28 cellular contexts compared by ENCODE assay signal in the genomic region with DNA sequence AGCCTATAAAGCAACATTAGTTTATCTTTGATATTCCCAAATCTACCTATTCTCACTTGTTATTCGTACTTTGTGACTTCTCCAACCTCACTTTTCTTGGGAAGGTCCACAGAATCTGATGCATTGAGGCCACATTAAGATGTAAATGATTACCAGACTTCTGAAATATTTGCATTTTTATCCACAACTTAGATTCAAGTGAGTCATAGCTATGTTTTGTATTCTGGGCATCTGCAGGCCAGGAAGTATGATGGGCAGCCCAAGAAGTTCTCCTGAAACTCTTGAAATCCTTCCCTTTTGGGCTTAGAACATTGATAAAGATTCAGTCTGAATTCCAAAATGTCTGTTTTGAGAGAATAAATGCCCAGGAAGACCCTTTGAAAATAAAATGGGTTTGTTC. TPM values are rescaled to one million over a fixed set of nuclear protein-coding genes. Genes with fewer than 3 reads are reported as not detected.
DNase-seq lines count a peak whose midpoint lies in the region; ATAC-seq, FAIRE-seq and TF ChIP-seq lines count a peak whose summit lies in the region.
"Had no signal": no experiment of that assay in that cellular context is flagged by ENCODE, and none has a peak within 500 bp of the region (broad histone marks: within the 10 kb centered on the region; RNA-seq: fewer than 3 reads in every experiment).

No MANE protein-coding gene starts in this region.

- H3K27ac Mint-ChIP-seq in HFFc6 = peak overlapping the region; percentile 17; the same call in 1 of the 2 replicates
- H3K27ac Mint-ChIP-seq in CD4-positive, alpha-beta T cell = no peak overlapping the region
- H3K27ac Mint-ChIP-seq: activated CD8-positive, alpha-beta T cell treated with anti-CD3 and anti-CD28 coated beads for 36 hours; B cell; neural progenitor cell; progenitor cell of endocrine pancreas had no signal

- peaks cover 0 to 6% of the 10 kb centered on the region in 2 experiments for H3K36me3 ChIP-seq in SK-N-SH (replicated peaks in 1 of 2; ENCODE audit: control insufficient read depth in 1 of 2, insufficient read depth in 2 of 2, low read length in 1 of 2)
- H3K36me3 ChIP-seq: adrenal gland, neural progenitor cell had no signal

- H3K4me1 Mint-ChIP-seq in HFFc6 (ENCODE audit: low read depth) = peaks cover 72% of the 10 kb centered on the region
- no peaks in the 10 kb centered on the region for H3K4me1 Mint-ChIP-seq in CD4-positive, alpha-beta T cell (ENCODE audit: low read depth)

- H3K27me3 Mint-ChIP-seq in HFFc6 (ENCODE audit: insufficient read depth) = no peaks in the 10 kb centered on the region
- H3K27me3 Mint-ChIP-seq in CD4-positive, alpha-beta T cell = no peaks in the 10 kb centered on the region
- H3K27me3 Mint-ChIP-seq: activated CD8-positive, alpha-beta T cell treated with anti-CD3 and anti-CD28 coated beads for 36 hours; B cell; progenitor cell of endocrine pancreas had no signal

- peaks cover 15% of the 10 kb centered on the region for H3F3A ChIP-seq in SK-N-SH (replicated peaks; ENCODE audit: insufficient read depth)

- TF ChIP-seq EP300 in A549 (IDR thresholded peaks at IDR 0.05) (no peak), SK-N-SH (IDR thresholded peaks at IDR 0.05; ENCODE audit: borderline replicate concordance in 1 of 2, low read depth in 1 of 2, low read length in 1 of 2) (no peak)

- TF ChIP-seq RAD21 in A549 (conservative IDR thresholded peaks at IDR 0.05 in 1 of 2, IDR thresholded peaks at IDR 0.05 in 1 of 2) = no peak
- no peak for TF ChIP-seq RAD21 in SK-N-SH (IDR thresholded peaks at IDR 0.05; ENCODE audit: low read length)

- intact Hi-C loops in CD4-positive, alpha-beta T cell (cut with DNase I, micrococcal nuclease) = no loop called here

- 38% methylated on average over 1 of the region's 1 CpG for WGBS in A549 (ENCODE audit: missing lambda C conversion rate)
- WGBS in SK-N-SH (ENCODE audit: low lambda C conversion rate) = 88% methylated on average over 1 of the region's 1 CpG

- POLR2A ChIA-PET in A549 (lab: Yijun Ruan, JAX) = no interaction called here
- POLR2A ChIA-PET in SK-N-SH (lab: Yijun Ruan, JAX) = no interaction called here
- POLR2A ChIA-PET in CD4-positive, alpha-beta T cell (lab: Charles Lee) = no interaction called here

- CTCF ChIA-PET in A549 (lab: Yijun Ruan, JAX) (interaction anchor here (0.9 to 1.9 kb wide), 2 partner anchors 25 to 36 kb away, joined by 3 read pairs; a partner anchor contains a TSS), SK-N-SH (lab: Yijun Ruan, JAX) (no interaction called here)
- CTCF ChIA-PET in CD4-positive, alpha-beta T cell (lab: Charles Lee) = no interaction called here

- DNase-seq in A549 (ENCODE audit: low read depth in 1 of 2, low spot score in 1 of 2) (no peak), HFFc6 (no peak), SK-N-SH (no peak), fibroblast of pulmonary artery (ENCODE audit: low read depth) (peak; percentile 28), NCI-H524 treated with DMSO at 0.1 percent for 48 hours (lab: John Stamatoyannopoulos, UW) (no peak), NCI-H146 treated with DMSO at 0.1 percent for 48 hours (lab: John Stamatoyannopoulos, UW; ENCODE audit: unreplicated experiment) (no peak)
- no peak for DNase-seq in CD4-positive, alpha-beta T cell
- DNase-seq: activated CD8-positive, alpha-beta T cell treated with anti-CD3 and anti-CD28 coated beads for 36 hours; activated gamma-delta T cell treated with Interleukin-2 at 50 U/mL for 16 hours; adrenal gland; caudate nucleus; COR-L47; DND-41; KBM-7; NCI-H1694; NCI-H2171 treated with DMSO at 0.1 percent for 48 hours; NCI-H69; SHP77 treated with DMSO at 0.1 percent for 48 hours; stimulated activated naive CD4-positive, alpha-beta T cell had no signal

- H3K9me3 Mint-ChIP-seq in HFFc6 = no peaks in the 10 kb centered on the region
- H3K9me3 Mint-ChIP-seq in CD4-positive, alpha-beta T cell = no peaks in the 10 kb centered on the region
- H3K9me3 Mint-ChIP-seq: activated CD8-positive, alpha-beta T cell treated with anti-CD3 and anti-CD28 coated beads for 36 hours; neural progenitor cell had no signal

- H4K20me1 ChIP-seq in SK-N-SH (ENCODE audit: insufficient read depth) = no peaks in the 10 kb centered on the region

- no peak overlapping the region for H2AFZ ChIP-seq in SK-N-SH (ENCODE audit: low read depth)
- H2AFZ ChIP-seq: neural progenitor cell had no signal

- no peaks in the 10 kb centered on the region for H3K27me3 ChIP-seq in SK-N-SH (ENCODE audit: insufficient read depth)
- no peaks in the 10 kb centered on the region for H3K27me3 ChIP-seq in CD4-positive, alpha-beta T cell (ENCODE audit: control insufficient read depth, insufficient read depth, low read length)
- H3K27me3 ChIP-seq: adrenal gland, neural progenitor cell had no signal

- peaks cover 34% of the 10 kb centered on the region for H3K36me3 Mint-ChIP-seq in HFFc6 (ENCODE audit: low read depth)
- no peaks in the 10 kb centered on the region for H3K36me3 Mint-ChIP-seq in CD4-positive, alpha-beta T cell (ENCODE audit: low read depth)
- H3K36me3 Mint-ChIP-seq: neural progenitor cell had no signal

- H3K4me1 ChIP-seq in A549 (peaks cover 5% of the 10 kb centered on the region; the same call in 2 of the 3 replicates), SK-N-SH (ENCODE audit: control insufficient read depth in 1 of 2, insufficient read depth in 2 of 2, low read depth in 1 of 2, low read length in 1 of 2) (peaks cover 0 to 18% of the 10 kb centered on the region in 2 experiments; a peak in 2 of 4 replicates)
- H3K4me1 ChIP-seq: adrenal gland had no signal

- 0 out of 3 replicates have a peak overlapping the region, but pooled peaks have one; percentile 10 for H3K4me2 ChIP-seq in A549
- no peak overlapping the region; the same call in 1 of the 2 replicates for H3K4me2 ChIP-seq in SK-N-SH
- H3K4me2 ChIP-seq: neural progenitor cell had no signal

- peaks cover 72% of the 10 kb centered on the region for H3K79me2 ChIP-seq in SK-N-SH (ENCODE audit: insufficient read depth)

- ATAC-seq in A549 (no peak), HG02798 (IDR thresholded peaks at IDR 0.05; ENCODE audit: poor library complexity, unreplicated experiment) (no peak)
- no peak for ATAC-seq in CD4-positive, alpha-beta T cell (ENCODE audit: poor library complexity)
- ATAC-seq: activated CD4-positive, CD25-positive, alpha-beta regulatory T cell treated with anti-CD3 and anti-CD28 coated beads, Interleukin-2, amount 50 U/mL, for 24 hours; activated CD8-positive, alpha-beta T cell treated with anti-CD3 and anti-CD28 coated beads for 36 hours had no signal

- H3K9me2 ChIP-seq in SK-N-SH = no peaks in the 10 kb centered on the region

- no peak overlapping the region for H3K9ac ChIP-seq in SK-N-SH
- H3K9ac ChIP-seq: neural progenitor cell had no signal

- TF ChIP-seq CTCF in A549 (IDR thresholded peaks at IDR 0.05) (no peak), HFFc6 (IDR thresholded peaks at IDR 0.05) (no peak), SK-N-SH (IDR thresholded peaks at IDR 0.05) (no peak), fibroblast of pulmonary artery (IDR thresholded peaks at IDR 0.05; ENCODE audit: low read length, missing control alignments) (no peak)
- no peak for TF ChIP-seq CTCF in CD4-positive, alpha-beta T cell (IDR thresholded peaks at IDR 0.05)

- H3K9me3 ChIP-seq in A549 (no peaks in the 10 kb centered on the region), SK-N-SH (no peaks in the 10 kb centered on the region)
- no peaks in the 10 kb centered on the region for H3K9me3 ChIP-seq in CD4-positive, alpha-beta T cell (ENCODE audit: control insufficient read depth, low read length)
- H3K9me3 ChIP-seq: adrenal gland had no signal

- H3K4me3 Mint-ChIP-seq in HFFc6 = no peak overlapping the region
- H3K4me3 Mint-ChIP-seq in CD4-positive, alpha-beta T cell = no peak overlapping the region
- H3K4me3 Mint-ChIP-seq: activated CD8-positive, alpha-beta T cell treated with anti-CD3 and anti-CD28 coated beads for 36 hours; B cell; neural progenitor cell had no signal

- no peak overlapping the region for H3K27ac ChIP-seq in A549
- H3K27ac ChIP-seq in SK-N-SH (ENCODE audit: low read depth in 2 of 2, low read length in 1 of 2) = peak overlapping the region in 1 of 2 experiments; percentile 38; a peak in 2 of 4 replicates
- no peak overlapping the region for H3K27ac ChIP-seq in CD4-positive, alpha-beta T cell (ENCODE audit: low read depth, low read length)
- H3K27ac ChIP-seq: 22Rv1, adrenal gland, neural progenitor cell, skin epidermis had no signal

- H3K4me3 ChIP-seq in A549 (no peak overlapping the region), SK-N-SH (ENCODE audit: low read depth in 2 of 2, low read length in 1 of 2) (no peak overlapping the region), fibroblast of pulmonary artery (replicated peaks; ENCODE audit: low read depth, low read length) (no peak overlapping the region)
- H3K4me3 ChIP-seq: adrenal gland, lung, neural progenitor cell, skin epidermis had no signal

- no peak for FAIRE-seq in A549 (lab: Jason Lieb, UNC)
- FAIRE-seq: H54 had no signal

- no peak for TF ChIP-seq POLR2A in A549 (IDR thresholded peaks at IDR 0.05; ENCODE audit: low read length)

TF ChIP-seq in A549, 52 proteins besides CTCF, POLR2A, EP300 and RAD21:
- no peak for TF ChIP-seq GATA3 (IDR thresholded peaks at IDR 0.05; ENCODE audit: borderline replicate concordance)

TF ChIP-seq in SK-N-SH, 30 proteins besides CTCF, POLR2A, EP300 and RAD21 (continues in another document):
- TF ChIP-seq FOXM1 (IDR thresholded peaks at IDR 0.05; ENCODE audit: low read depth) (no peak), FOSL2 (IDR thresholded peaks at IDR 0.05; ENCODE audit: borderline replicate concordance, low read depth) (peak; percentile 69; the same call in 1 of the 2 replicates), NFIC (IDR thresholded peaks at IDR 0.05; ENCODE audit: borderline replicate concordance) (no peak), YY1 (IDR thresholded peaks at IDR 0.05; ENCODE audit: low read depth) (no peak), EZH2phosphoT487 (IDR thresholded peaks at IDR 0.05; ENCODE audit: borderline replicate concordance, low read depth) (no peak)

RNA-seq across cellular contexts. Expression of a gene that starts 35.9 kb away (rescaled TPM):
- polyA plus RNA-seq in A549 (2011; rRNA removed) (1.2 TPM in 2 replicates), A549 (2017; fragmentation: RNase III; extraction: RNeasy Plus Mini Kit Qiagen cat#74134 plus additional on column Dnase treatment) (1.3 to 1.5 TPM (median 1.4 TPM) in 3 replicates), SK-N-SH (2012; rRNA removed) (3.2 and 3.7 TPM in 2 replicates)
- polyA plus RNA-seq in A549 (2012; cell fraction: cytosol; rRNA removed) = 0.40 and 0.48 TPM in 2 replicates
- 0.41 and 0.61 TPM in 2 replicates for polyA plus RNA-seq in A549 (2012; cell fraction: nucleus; rRNA removed)
- polyA minus RNA-seq in A549 (2011; rRNA and poly(A)+ RNA removed) = 2.7 and 6.5 TPM in 2 replicates
- total RNA-seq in HFFc6 (2021; fragmentation: NEBNext Ultra II Directional; extraction: Animal tissue kit (Norgen Biotek cat#: 25700)) = 10 to 100 TPM; 16.3 to 35.5 (median 20.2) TPM
- 4.2 TPM in 2 replicates for polyA plus RNA-seq in SK-N-SH (2012; cell fraction: cytosol; rRNA removed)
- polyA plus RNA-seq in SK-N-SH (2012; cell fraction: nucleus; rRNA removed) = 3.7 and 4.7 TPM in 2 replicates
- total RNA-seq in CD4-positive, alpha-beta T cell = 1 to 10 TPM; 2.1 to 2.5 TPM

Comparison
In these comparisons a context has a peak if more than half of its experiments do, and no peak if none do; other contexts are left out.
1. RNA of a gene that starts 35.9 kb away (total RNA-seq): 16.3 to 35.5 TPM in HFFc6; 2.1 to 2.5 TPM in CD4-positive, alpha-beta T cell; every median in the first group is over 4 times any median in the second.